Comparison of ENCODE assay signal across 27 cellular contexts in the genomic region with DNA sequence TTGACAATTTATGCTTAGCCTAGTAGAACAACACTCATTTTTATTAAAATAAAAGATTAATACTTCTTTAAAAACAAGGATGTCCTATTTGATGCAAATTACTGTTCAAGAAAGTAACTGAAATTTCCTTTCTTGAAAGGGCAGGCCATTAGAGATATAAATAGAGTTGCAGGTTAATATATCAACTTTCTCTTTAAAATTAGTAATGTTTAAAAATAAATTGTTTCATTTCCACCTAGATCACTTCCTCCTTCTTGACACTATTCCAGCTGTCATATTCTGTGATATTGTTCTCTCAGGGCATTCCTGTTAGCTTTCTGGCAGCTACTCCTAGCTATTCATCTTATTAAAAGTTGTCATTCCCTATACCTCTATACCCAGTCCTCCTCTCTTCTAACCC.
DNase-seq lines count a peak whose midpoint lies in the region; ATAC-seq and TF ChIP-seq lines count a peak whose summit lies in the region.
"Had no signal": no experiment of that assay in that cellular context is flagged by ENCODE, and none has a peak within 500 bp of the region (broad histone marks: within the 10 kb centered on the region; RNA-seq: fewer than 3 reads in every experiment).

No MANE protein-coding gene starts in this region.

- ATAC-seq in GM19395 (IDR thresholded peaks at IDR 0.05; ENCODE audit: unreplicated experiment) (peak; percentile 73), HG02759 (IDR thresholded peaks at IDR 0.05; ENCODE audit: unreplicated experiment) (peak; percentile 49), HG03196 (IDR thresholded peaks at IDR 0.05; ENCODE audit: unreplicated experiment) (peak; percentile 64)
- peak; percentile 53 to 67 for ATAC-seq in stimulated activated naive B cell treated with anti-CD40 and anti-IgM and Interleukin-4, amounts not matched to agents 10 μg/mL and 1 μg/mL and 100 μg/mL, for 72 hours (replicated peaks)
- ATAC-seq in activated CD4-positive, CD25-positive, alpha-beta regulatory T cell treated with anti-CD3 and anti-CD28 coated beads, Interleukin-2, amount 50 U/mL, for 24 hours = no peak
- ATAC-seq: CD8-positive, alpha-beta T cell; HepG2; left lobe of liver; stimulated activated effector memory CD8-positive, alpha-beta T cell treated with anti-CD3 and anti-CD28 coated beads, Interleukin-12 subunit alpha, Interleukin-12 subunit beta, amount 100 ng/mL, for 72 hours; T-helper 17 cell had no signal

- no peaks in the 10 kb centered on the region for H3K9me3 Mint-ChIP-seq in stimulated activated naive B cell treated with anti-CD40 and anti-IgM and Interleukin-4, amounts not matched to agents 10 μg/mL and 1 μg/mL and 100 μg/mL, for 72 hours
- peaks cover 4% of the 10 kb centered on the region for H3K9me3 Mint-ChIP-seq in endodermal cell
- H3K9me3 Mint-ChIP-seq: central memory CD8-positive, alpha-beta T cell had no signal

- no peak overlapping the region for H3K4me3 ChIP-seq in endodermal cell (ENCODE audit: low read length)
- H3K4me3 ChIP-seq: esophagus squamous epithelium, sigmoid colon, thoracic aorta had no signal

- H3K27ac ChIP-seq in endodermal cell (ENCODE audit: low read depth, low read length) = no peak overlapping the region
- H3K27ac ChIP-seq: esophagus squamous epithelium, parathyroid adenoma, sigmoid colon, thoracic aorta, WERI-Rb-1 had no signal

- H3K36me3 ChIP-seq in endodermal cell (ENCODE audit: control insufficient read depth, insufficient read depth, low read length) = no peaks in the 10 kb centered on the region
- H3K36me3 ChIP-seq: esophagus squamous epithelium, sigmoid colon, thoracic aorta, WERI-Rb-1 had no signal

- no peak overlapping the region for H3K4me3 Mint-ChIP-seq in stimulated activated naive B cell treated with anti-CD40 and anti-IgM and Interleukin-4, amounts not matched to agents 10 μg/mL and 1 μg/mL and 100 μg/mL, for 72 hours
- H3K4me3 Mint-ChIP-seq in endodermal cell = no peak overlapping the region
- H3K4me3 Mint-ChIP-seq: CD8-positive, alpha-beta T cell; central memory CD8-positive, alpha-beta T cell; mesothelial cell of epicardium; nephron; stimulated activated effector memory CD8-positive, alpha-beta T cell treated with anti-CD3 and anti-CD28 coated beads, Interleukin-12 subunit alpha, Interleukin-12 subunit beta, amount 100 ng/mL, for 72 hours; T-helper 17 cell had no signal

- H3K36me3 Mint-ChIP-seq in stimulated activated naive B cell treated with anti-CD40 and anti-IgM and Interleukin-4, amounts not matched to agents 10 μg/mL and 1 μg/mL and 100 μg/mL, for 72 hours = no peaks in the 10 kb centered on the region
- no peaks in the 10 kb centered on the region for H3K36me3 Mint-ChIP-seq in endodermal cell (ENCODE audit: low read depth)
- H3K36me3 Mint-ChIP-seq: CD8-positive, alpha-beta T cell; stimulated activated effector memory CD8-positive, alpha-beta T cell treated with anti-CD3 and anti-CD28 coated beads, Interleukin-12 subunit alpha, Interleukin-12 subunit beta, amount 100 ng/mL, for 72 hours had no signal

- no peaks in the 10 kb centered on the region for H3K27me3 ChIP-seq in endodermal cell (ENCODE audit: control insufficient read depth, insufficient read depth, low read length, poor library complexity, severe bottlenecking)
- H3K27me3 ChIP-seq: esophagus squamous epithelium, sigmoid colon had no signal

- H3K4me1 ChIP-seq in endodermal cell (ENCODE audit: control insufficient read depth, insufficient read depth, low read length) = no peaks in the 10 kb centered on the region
- H3K4me1 ChIP-seq: esophagus squamous epithelium, sigmoid colon had no signal

- no peaks in the 10 kb centered on the region for H3K27me3 Mint-ChIP-seq in stimulated activated naive B cell treated with anti-CD40 and anti-IgM and Interleukin-4, amounts not matched to agents 10 μg/mL and 1 μg/mL and 100 μg/mL, for 72 hours
- no peaks in the 10 kb centered on the region for H3K27me3 Mint-ChIP-seq in endodermal cell (ENCODE audit: insufficient read depth)
- H3K27me3 Mint-ChIP-seq: central memory CD8-positive, alpha-beta T cell; T-helper 17 cell had no signal

- H3K9ac ChIP-seq in endodermal cell (ENCODE audit: extremely low read depth, low read length, poor library complexity, severe bottlenecking) = no peak overlapping the region
- H3K9ac ChIP-seq: parathyroid adenoma had no signal

- no peak for DNase-seq in stimulated activated naive B cell treated with anti-CD40 and anti-IgM and Interleukin-4, amounts not matched to agents 10 μg/mL and 1 μg/mL and 100 μg/mL, for 72 hours
- DNase-seq in amniotic stem cell (lab: John Stamatoyannopoulos, UW) (no peak), endodermal cell (no peak)
- DNase-seq: activated CD4-positive, alpha-beta T cell treated with anti-CD3 and anti-CD28 coated beads, Interleukin-2, amount 50 U/mL, for 48 hours; activated gamma-delta T cell treated with Interleukin-2 at 50 U/mL for 16 hours; anterior cingulate cortex; CD8-positive, alpha-beta T cell; effector CD4-positive, alpha-beta T cell; esophagus squamous epithelium; NCI-H1417; NCI-H2171; NCI-H748 treated with DMSO at 0.1 percent for 48 hours; sigmoid colon; T-helper 17 cell; WERI-Rb-1 had no signal

- peaks cover 6 to 19% of the 10 kb centered on the region in 2 donors for H3K4me1 Mint-ChIP-seq in stimulated activated naive B cell treated with anti-CD40 and anti-IgM and Interleukin-4, amounts not matched to agents 10 μg/mL and 1 μg/mL and 100 μg/mL, for 72 hours
- H3K4me1 Mint-ChIP-seq in endodermal cell = peaks cover 3% of the 10 kb centered on the region
- H3K4me1 Mint-ChIP-seq: central memory CD8-positive, alpha-beta T cell; nephron; stimulated activated effector memory CD8-positive, alpha-beta T cell treated with anti-CD3 and anti-CD28 coated beads, Interleukin-12 subunit alpha, Interleukin-12 subunit beta, amount 100 ng/mL, for 72 hours; T-helper 17 cell had no signal

- no peak for TF ChIP-seq CTCF in endodermal cell (conservative IDR thresholded peaks at IDR 0.05)

- H3K9me3 ChIP-seq in endodermal cell (ENCODE audit: control insufficient read depth, low read length) = peaks cover 9% of the 10 kb centered on the region
- H3K9me3 ChIP-seq: esophagus squamous epithelium, sigmoid colon, thoracic aorta had no signal

- no peak overlapping the region for H3K27ac Mint-ChIP-seq in stimulated activated naive B cell treated with anti-CD40 and anti-IgM and Interleukin-4, amounts not matched to agents 10 μg/mL and 1 μg/mL and 100 μg/mL, for 72 hours
- no peak overlapping the region for H3K27ac Mint-ChIP-seq in endodermal cell
- H3K27ac Mint-ChIP-seq: CD8-positive, alpha-beta T cell; mesothelial cell of epicardium; nephron; stimulated activated effector memory CD8-positive, alpha-beta T cell treated with anti-CD3 and anti-CD28 coated beads, Interleukin-12 subunit alpha, Interleukin-12 subunit beta, amount 100 ng/mL, for 72 hours; T-helper 17 cell had no signal

Comparison
In these comparisons a context has a peak if more than half of its experiments do, and no peak if none do; other contexts are left out.
1. ATAC-seq: peak in GM19395 (single experiment), HG02759 (single experiment), HG03196 (single experiment) and stimulated activated naive B cell treated with anti-CD40 and anti-IgM and Interleukin-4, amounts not matched to agents 10 μg/mL and 1 μg/mL and 100 μg/mL, for 72 hours (2 of 2); none in activated CD4-positive, CD25-positive, alpha-beta regulatory T cell treated with anti-CD3 and anti-CD28 coated beads, Interleukin-2, amount 50 U/mL, for 24 hours (0 of 2).